In genomic region chrX:106999002-106999975, GRCh38 we compare ENCODE assay signal across 8 cellular contexts. TPM values are rescaled to one million over a fixed set of nuclear protein-coding genes. Genes with fewer than 3 reads are reported as not detected.
DNase-seq lines count a peak whose midpoint lies in the region; ATAC-seq and TF ChIP-seq lines count a peak whose summit lies in the region.

No MANE protein-coding gene starts in this region.

- H3K9me3 ChIP-seq in esophagus squamous epithelium = no peaks in the 10 kb centered on the region

- H3K4me1 Mint-ChIP-seq in activated T-cell treated with anti-CD3 and anti-CD28 coated beads, Interleukin-2, amount 50 U/mL, for 72 hours (ENCODE audit: low read depth) = peaks cover 10% of the 10 kb centered on the region
- peaks cover 0 to 9% (median 4%) of the 10 kb centered on the region in 3 donors for H3K4me1 Mint-ChIP-seq in naive B cell

- ATAC-seq in GM18868 (IDR thresholded peaks at IDR 0.05; ENCODE audit: unreplicated experiment) (peak; percentile 49), HG03354 (IDR thresholded peaks at IDR 0.05; ENCODE audit: poor library complexity, severe bottlenecking, unreplicated experiment) (peak; percentile 50), naive B cell (ENCODE audit: low read depth in 2 of 2) (peak; percentile 54 to 57)
- ATAC-seq in activated T-cell treated with anti-CD3 and anti-CD28 coated beads, Interleukin-2, amount 50 U/mL, for 72 hours (replicated peaks in 1 of 2) = peak; percentile 53 to 62

- H3K36me3 Mint-ChIP-seq in activated T-cell treated with anti-CD3 and anti-CD28 coated beads, Interleukin-2, amount 50 U/mL, for 72 hours (ENCODE audit: insufficient read depth in 2 of 2) = no peaks in the 10 kb centered on the region
- no peaks in the 10 kb centered on the region for H3K36me3 Mint-ChIP-seq in naive B cell

- no peak for TF ChIP-seq POLR2A in esophagus squamous epithelium (IDR thresholded peaks at IDR 0.05)

- peak overlapping the region; percentile 78 to 91 for H3K4me3 Mint-ChIP-seq in activated T-cell treated with anti-CD3 and anti-CD28 coated beads, Interleukin-2, amount 50 U/mL, for 72 hours
- peak overlapping the region; percentile 66 to 93 (median 86) for H3K4me3 Mint-ChIP-seq in naive B cell

- H3K9me3 Mint-ChIP-seq in activated T-cell treated with anti-CD3 and anti-CD28 coated beads, Interleukin-2, amount 50 U/mL, for 72 hours = no peaks in the 10 kb centered on the region
- no peaks in the 10 kb centered on the region for H3K9me3 Mint-ChIP-seq in naive B cell

- peaks cover 25% of the 10 kb centered on the region for H3K27me3 Mint-ChIP-seq in activated T-cell treated with anti-CD3 and anti-CD28 coated beads, Interleukin-2, amount 50 U/mL, for 72 hours (ENCODE audit: low read depth)
- peaks cover 0 to 19% (median 6%) of the 10 kb centered on the region in 3 donors for H3K27me3 Mint-ChIP-seq in naive B cell

- intact Hi-C loops in esophagus squamous epithelium (cut with DNase I) = no loop called here

- 1 to 41% methylated on average over 13 to 25 of the region's 88 CpGs for WGBS in esophagus squamous epithelium, 2 donors

- TF ChIP-seq CTCF in esophagus squamous epithelium (IDR thresholded peaks at IDR 0.05) = peak in 4 of 6 experiments; percentile 15 to 43 (median 32)

- H3K4me1 ChIP-seq in esophagus squamous epithelium = peaks cover 0 to 20% (median 0%) of the 10 kb centered on the region in 3 donors

- H3K27ac ChIP-seq in esophagus squamous epithelium = peak overlapping the region; percentile 64 to 83 (median 79)
- H3K27ac ChIP-seq in substantia nigra (ENCODE audit: low read depth, low read length, poor library complexity, severe bottlenecking) = no peak overlapping the region

- peak overlapping the region; percentile 35 for H3K27ac Mint-ChIP-seq in activated T-cell treated with anti-CD3 and anti-CD28 coated beads, Interleukin-2, amount 50 U/mL, for 72 hours
- peak overlapping the region in 1 of 6 donors; percentile 6 for H3K27ac Mint-ChIP-seq in naive B cell

- H3K4me3 ChIP-seq in esophagus squamous epithelium = peak overlapping the region; percentile 45 to 77 (median 59)

- H3K36me3 ChIP-seq in esophagus squamous epithelium = no peaks in the 10 kb centered on the region

- DNase-seq in AG08395 (ENCODE audit: low spot score) (peak; percentile 34), NCI-H748 treated with DMSO at 0.1 percent for 48 hours (lab: John Stamatoyannopoulos, UW) (peak; percentile 18), esophagus squamous epithelium (lab: John Stamatoyannopoulos, UW) (no peak), naive B cell (peak; percentile 32), substantia nigra (lab: John Stamatoyannopoulos, UW) (peak in 41 of 49 donors; percentile 0 to 51 (median 20))
- peak; percentile 38 to 39 for DNase-seq in activated T-cell treated with anti-CD3 and anti-CD28 coated beads, Interleukin-2, amount 50 U/mL, for 72 hours

- no peaks in the 10 kb centered on the region for H3K27me3 ChIP-seq in esophagus squamous epithelium

RNA-seq across cellular contexts. Expression of gene MORC4, which starts 0.7 kb away (rescaled TPM):
- 10 to 100 TPM; 10.5 to 14.7 TPM for total RNA-seq in activated T-cell treated with anti-CD3 and anti-CD28 coated beads, Interleukin-2, amount 50 U/mL, for 72 hours
- total RNA-seq in esophagus squamous epithelium = 10 to 100 TPM; 12.5 to 22.6 (median 17.2) TPM
- 1 to 10 TPM in 5 of 6 donors, under 1 TPM in 1; 0.14 to 4.3 (median 3.5) TPM for polyA plus RNA-seq in naive B cell (ENCODE audit: low read depth in 6 of 6)
